8 cellular contexts compared by ENCODE assay signal in genomic region chr1:206380791-206381610, GRCh38.
DNase-seq lines count a peak whose midpoint lies in the region; ATAC-seq and TF ChIP-seq lines count a peak whose summit lies in the region.
"Not testable (repeated sequence)": the region's sequence is repeated elsewhere in the genome, so short reads cannot be mapped to it uniquely, and the experiment has no call there.

No MANE protein-coding gene starts in this region.

- not testable (repeated sequence) for H3K9me3 Mint-ChIP-seq in T-helper 1 cell treated with Interleukin-12 subunit alpha and Interleukin-12 subunit beta and Interleukin-4 antibody, amounts not matched to agents 30 μg/mL and 1 μg/mL, for 36 hours; activated naive CD4-positive, alpha-beta T cell treated with anti-CD3 and anti-CD28 coated beads, Interleukin-2, amount 50 U/mL, for 72 hours

- H4K20me1 ChIP-seq in BLaER1 treated with 17β-estradiol and CSF1 and Interleukin-3, amounts not matched to agents 10 nM and 100 nM: not testable (repeated sequence)

- H3K9me3 ChIP-seq in BLaER1 treated with 17β-estradiol and CSF1 and Interleukin-3, amounts not matched to agents 10 nM and 100 nM (replicated peaks in 1 of 11): not testable (repeated sequence)

- not testable (repeated sequence) for H3K36me3 Mint-ChIP-seq in T-helper 1 cell treated with Interleukin-12 subunit alpha and Interleukin-12 subunit beta and Interleukin-4 antibody, amounts not matched to agents 30 μg/mL and 1 μg/mL, for 36 hours (ENCODE audit: low read depth); activated naive CD4-positive, alpha-beta T cell treated with anti-CD3 and anti-CD28 coated beads, Interleukin-2, amount 50 U/mL, for 72 hours

- not testable (repeated sequence) for TF ChIP-seq CTCF in epithelial cell of esophagus (IDR thresholded peaks at IDR 0.05; ENCODE audit: insufficient read depth, low read depth, low read length, missing control alignments)

- H3K27me3 Mint-ChIP-seq in T-helper 1 cell treated with Interleukin-12 subunit alpha and Interleukin-12 subunit beta and Interleukin-4 antibody, amounts not matched to agents 30 μg/mL and 1 μg/mL, for 36 hours (ENCODE audit: low read depth): not testable (repeated sequence)

- H3K4me1 Mint-ChIP-seq in T-helper 1 cell treated with Interleukin-12 subunit alpha and Interleukin-12 subunit beta and Interleukin-4 antibody, amounts not matched to agents 30 μg/mL and 1 μg/mL, for 36 hours (ENCODE audit: low read depth): not testable (repeated sequence)

- peak overlapping the region; percentile 96 for H3K27ac Mint-ChIP-seq in T-helper 1 cell treated with Interleukin-12 subunit alpha and Interleukin-12 subunit beta and Interleukin-4 antibody, amounts not matched to agents 30 μg/mL and 1 μg/mL, for 36 hours
- peak overlapping the region in 1 of 2 donors; percentile 80 for H3K27ac Mint-ChIP-seq in activated naive CD4-positive, alpha-beta T cell treated with anti-CD3 and anti-CD28 coated beads, Interleukin-2, amount 50 U/mL, for 72 hours

- not testable (repeated sequence) for H3K36me3 ChIP-seq in BLaER1 treated with 17β-estradiol and CSF1 and Interleukin-3, amounts not matched to agents 10 nM and 100 nM

- peak; percentile 56 to 85 for ATAC-seq in activated naive CD4-positive, alpha-beta T cell treated with anti-CD3 and anti-CD28 coated beads, Interleukin-2, amount 50 U/mL, for 72 hours

- peak overlapping the region in 8 of 11 experiments; percentile 32 to 94 (median 84); a peak in 13 of 22 replicates for H3K27ac ChIP-seq in BLaER1 treated with 17β-estradiol and CSF1 and Interleukin-3, amounts not matched to agents 10 nM and 100 nM

- H3K9ac ChIP-seq in BLaER1 treated with 17β-estradiol and CSF1 and Interleukin-3, amounts not matched to agents 10 nM and 100 nM: peak overlapping the region in 6 of 11 experiments; percentile 42 to 87 (median 74); a peak in 10 of 22 replicates

- not testable (repeated sequence) for H3K4me3 ChIP-seq in BLaER1 treated with 17β-estradiol and CSF1 and Interleukin-3, amounts not matched to agents 10 nM and 100 nM; epithelial cell of esophagus (ENCODE audit: low read length)

- peak overlapping the region; percentile 69 for H3K4me3 Mint-ChIP-seq in T-helper 1 cell treated with Interleukin-12 subunit alpha and Interleukin-12 subunit beta and Interleukin-4 antibody, amounts not matched to agents 30 μg/mL and 1 μg/mL, for 36 hours

- peak; percentile 48 for DNase-seq in HT1080 (ENCODE audit: low read depth)
- peak; percentile 1 for DNase-seq in NCI-H226
- DNase-seq in activated naive CD4-positive, alpha-beta T cell treated with anti-CD3 and anti-CD28 coated beads, Interleukin-2, amount 50 U/mL, for 72 hours (ENCODE audit: low spot score in 2 of 2): peak in 1 of 2 donors; percentile 4
- DNase-seq in epithelial cell of esophagus (ENCODE audit: low read depth): peak; percentile 1
- peak; percentile 75 for DNase-seq in islet precursor cell
- DNase-seq in pulmonary artery endothelial cell (ENCODE audit: low read depth, low spot score): peak; percentile 44

- peaks cover 2 to 32% (median 4%) of the 10 kb centered on the region in 10 experiments; a peak in 10 of 20 replicates for H3K4me1 ChIP-seq in BLaER1 treated with 17β-estradiol and CSF1 and Interleukin-3, amounts not matched to agents 10 nM and 100 nM

- peak overlapping the region in 6 of 11 experiments; percentile 46 to 68 (median 50); a peak in 12 of 22 replicates for H3K4me2 ChIP-seq in BLaER1 treated with 17β-estradiol and CSF1 and Interleukin-3, amounts not matched to agents 10 nM and 100 nM

- not testable (repeated sequence) for H3K27me3 ChIP-seq in BLaER1 treated with 17β-estradiol and CSF1 and Interleukin-3, amounts not matched to agents 10 nM and 100 nM
